Comparison of ENCODE assay signal across 7 cellular contexts in the genomic region with DNA sequence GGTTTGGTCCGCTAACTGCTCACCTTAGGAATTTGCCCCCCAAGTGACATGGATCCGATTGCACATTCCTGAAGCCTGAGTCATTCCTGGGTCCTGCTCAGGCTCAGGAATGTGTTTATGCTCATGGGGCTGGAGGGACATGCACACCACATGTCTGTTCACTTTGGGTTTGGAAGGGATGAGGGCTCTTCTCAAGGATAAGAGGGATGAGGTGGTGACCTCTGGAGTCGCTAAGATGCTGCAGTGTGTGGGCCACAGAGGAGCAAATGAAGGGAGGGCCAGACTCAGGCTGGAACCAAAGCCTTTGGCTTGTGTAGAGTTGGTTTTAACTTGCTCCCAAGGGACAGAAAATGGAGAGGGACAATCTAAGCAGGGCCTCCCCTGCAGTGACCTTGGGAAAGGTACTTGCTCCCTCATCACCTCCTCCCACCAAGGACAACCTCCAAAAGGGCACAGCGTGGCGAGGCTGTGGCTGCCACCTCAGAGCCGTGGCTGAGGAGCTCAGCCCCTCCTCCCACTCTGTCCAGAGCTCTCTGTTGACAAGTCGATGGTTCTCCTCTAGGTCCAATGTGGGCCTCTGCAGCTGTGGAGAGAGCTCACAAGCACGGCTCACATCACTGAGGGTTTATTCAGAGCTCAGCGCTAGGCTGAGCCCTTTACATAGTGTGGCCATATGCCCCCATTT.
DNase-seq lines count a peak whose midpoint lies in the region; ATAC-seq and TF ChIP-seq lines count a peak whose summit lies in the region.

No MANE protein-coding gene starts in this region.

- intact Hi-C loops in lower lobe of right lung (cut with DNase I): no loop called here

- H3K36me3 ChIP-seq in duodenal mucosa (ENCODE audit: control insufficient read depth in 1 of 2, insufficient read depth in 2 of 2, low read length in 2 of 2) (no peaks in the 10 kb centered on the region), lower lobe of right lung (no peaks in the 10 kb centered on the region), upper lobe of left lung (no peaks in the 10 kb centered on the region)

- DNase-seq in LHCN-M2 (ENCODE audit: low read depth): peak; percentile 96
- no peak for DNase-seq in lower lobe of right lung
- DNase-seq in upper lobe of left lung: no peak
- no peak for DNase-seq in NCI-H82 (lab: John Stamatoyannopoulos, UW)
- DNase-seq in NCI-H2227 treated with DMSO at 0.1 percent for 48 hours (lab: John Stamatoyannopoulos, UW): no peak
- DNase-seq in NCI-H510A treated with DMSO at 0.1 percent for 48 hours (lab: John Stamatoyannopoulos, UW): no peak

- no peak overlapping the region for H3K9ac ChIP-seq in duodenal mucosa (ENCODE audit: low read depth in 1 of 2, low read length in 2 of 2)

- TF ChIP-seq POLR2A in upper lobe of left lung (IDR thresholded peaks at IDR 0.05): no peak

- ATAC-seq in lower lobe of right lung (peak; percentile 74 to 77), upper lobe of left lung (ENCODE audit: low FRiP score in 2 of 2) (peak; percentile 24 to 66)

- no peak for TF ChIP-seq CTCF in lower lobe of right lung (IDR thresholded peaks at IDR 0.05)
- no peak for TF ChIP-seq CTCF in upper lobe of left lung (IDR thresholded peaks at IDR 0.05)

- H3K9me3 ChIP-seq in duodenal mucosa (ENCODE audit: control insufficient read depth in 1 of 2, low read length in 2 of 2) (peaks cover 0 to 6% of the 10 kb centered on the region in 2 donors), lower lobe of right lung (no peaks in the 10 kb centered on the region), upper lobe of left lung (peaks cover 0 to 8% (median 3%) of the 10 kb centered on the region in 4 donors)

- peaks cover 2 to 16% of the 10 kb centered on the region in 2 donors for H3K4me1 ChIP-seq in duodenal mucosa (ENCODE audit: control insufficient read depth in 1 of 2, insufficient read depth in 2 of 2, low read length in 2 of 2)
- peaks cover 42% of the 10 kb centered on the region for H3K4me1 ChIP-seq in lower lobe of right lung
- H3K4me1 ChIP-seq in upper lobe of left lung: peaks cover 20 to 44% (median 30%) of the 10 kb centered on the region in 4 donors

- no peak overlapping the region for H3K4me3 ChIP-seq in duodenal mucosa (ENCODE audit: low read depth in 1 of 2, low read length in 2 of 2)
- no peak overlapping the region for H3K4me3 ChIP-seq in lower lobe of right lung
- no peak overlapping the region for H3K4me3 ChIP-seq in upper lobe of left lung

- 63 to 77% methylated on average over 5 to 9 of the region's 9 CpGs for WGBS in upper lobe of left lung, 2 donors

- H3K27ac ChIP-seq in duodenal mucosa (ENCODE audit: low read depth, low read length) (peak overlapping the region; percentile 47), lower lobe of right lung (peak overlapping the region; percentile 53), upper lobe of left lung (peak overlapping the region; percentile 55 to 75 (median 62))

- TF ChIP-seq EP300 in upper lobe of left lung (IDR thresholded peaks at IDR 0.05): peak in 2 of 4 donors; percentile 36 to 42

- H3K27me3 ChIP-seq in duodenal mucosa (ENCODE audit: control insufficient read depth in 1 of 2, insufficient read depth in 2 of 2, low read length in 2 of 2) (no peaks in the 10 kb centered on the region), lower lobe of right lung (ENCODE audit: low read depth) (no peaks in the 10 kb centered on the region), upper lobe of left lung (no peaks in the 10 kb centered on the region)
